Comparison of ENCODE assay signal across 22 cellular contexts in genomic region chr20:42577193-42577592, GRCh38.
"Had no signal": no experiment of that assay in that cellular context is flagged by ENCODE, and none has a peak within 500 bp of the region (broad histone marks: within the 10 kb centered on the region; RNA-seq: fewer than 3 reads in every experiment).

No MANE protein-coding gene starts in this region.

- H3K4me3 ChIP-seq: colonic mucosa, neural progenitor cell, pancreas, thoracic aorta, transverse colon had no signal

- H3K36me3 ChIP-seq: colonic mucosa, neural progenitor cell, pancreas, thoracic aorta, transverse colon had no signal

- H3K27me3 Mint-ChIP-seq: natural killer cell treated with Interleukin-12 subunit alpha and Interleukin-12 subunit beta and Interleukin-15 and Interleukin-18, amount 100 ng/mL, for 72 hours; progenitor cell of endocrine pancreas; stimulated activated naive CD8-positive, alpha-beta T cell treated with anti-CD3 and anti-CD28 coated beads, Interleukin-15, Interleukin-2, amounts not matched to agents 100 ng/mL and 50 ng/mL, for 24 hours had no signal

- H3K27ac Mint-ChIP-seq: mesothelial cell of epicardium; natural killer cell treated with Interleukin-12 subunit alpha and Interleukin-12 subunit beta and Interleukin-15 and Interleukin-18, amount 100 ng/mL, for 72 hours; neural progenitor cell; progenitor cell of endocrine pancreas; stimulated activated effector memory CD8-positive, alpha-beta T cell treated with anti-CD3 and anti-CD28 coated beads, Interleukin-12 subunit alpha, Interleukin-12 subunit beta, amount 100 ng/mL, for 72 hours; stimulated activated naive CD8-positive, alpha-beta T cell treated with anti-CD3 and anti-CD28 coated beads, Interleukin-15, Interleukin-2, amounts not matched to agents 100 ng/mL and 50 ng/mL, for 24 hours had no signal

- H3K27me3 ChIP-seq: colonic mucosa, neural progenitor cell, pancreas, transverse colon had no signal

- H3K9ac ChIP-seq: neural progenitor cell had no signal

- H3K4me1 ChIP-seq: colonic mucosa, neural progenitor cell, transverse colon had no signal

- H3K4me1 Mint-ChIP-seq: mesothelial cell of epicardium; stimulated activated effector memory CD8-positive, alpha-beta T cell treated with anti-CD3 and anti-CD28 coated beads, Interleukin-12 subunit alpha, Interleukin-12 subunit beta, amount 100 ng/mL, for 72 hours had no signal

- H3K36me3 Mint-ChIP-seq: mesothelial cell of epicardium; neural progenitor cell; stimulated activated effector memory CD8-positive, alpha-beta T cell treated with anti-CD3 and anti-CD28 coated beads, Interleukin-12 subunit alpha, Interleukin-12 subunit beta, amount 100 ng/mL, for 72 hours had no signal

- DNase-seq: colonic mucosa; dermis blood vessel endothelial cell; effector CD4-positive, alpha-beta T cell; foreskin melanocyte; head of caudate nucleus; hippocampal formation; kidney glomerular epithelial cell; mammary epithelial cell; nucleus accumbens; right cardiac atrium; small intestine; stimulated activated CD4-positive, alpha-beta T cell treated with anti-CD3 and anti-CD28 coated beads, Interleukin-2, amount 100 ng/mL, for 48 hours; stimulated activated CD8-positive, alpha-beta memory T cell treated with anti-CD3 and anti-CD28 coated beads, Interleukin-4, amount 100 ng/mL, for 48 hours; transverse colon had no signal

- H2AFZ ChIP-seq: neural progenitor cell had no signal

- H3K4me3 Mint-ChIP-seq: mesothelial cell of epicardium; natural killer cell treated with Interleukin-12 subunit alpha and Interleukin-12 subunit beta and Interleukin-15 and Interleukin-18, amount 100 ng/mL, for 72 hours; neural progenitor cell; stimulated activated effector memory CD8-positive, alpha-beta T cell treated with anti-CD3 and anti-CD28 coated beads, Interleukin-12 subunit alpha, Interleukin-12 subunit beta, amount 100 ng/mL, for 72 hours; stimulated activated naive CD8-positive, alpha-beta T cell treated with anti-CD3 and anti-CD28 coated beads, Interleukin-15, Interleukin-2, amounts not matched to agents 100 ng/mL and 50 ng/mL, for 24 hours had no signal

- H3K4me2 ChIP-seq: neural progenitor cell had no signal

- H3K9me3 ChIP-seq: colonic mucosa, pancreas, thoracic aorta, transverse colon had no signal

- H3K27ac ChIP-seq: colonic mucosa, neural progenitor cell, thoracic aorta, transverse colon had no signal
